Comparison of ENCODE assay signal across 9 cellular contexts in genomic region chr16:20318437-20318836, GRCh38. TPM values are rescaled to one million over a fixed set of nuclear protein-coding genes. Genes with fewer than 3 reads are reported as not detected.
"Had no signal": no experiment of that assay in that cellular context is flagged by ENCODE, and none has a peak within 500 bp of the region (broad histone marks: within the 10 kb centered on the region; RNA-seq: fewer than 3 reads in every experiment).

No MANE protein-coding gene starts in this region.

- H3K4me2 ChIP-seq: GM23338 had no signal

- FAIRE-seq: H1, H54, HTR-8/SVneo had no signal

- ATAC-seq: GM23338 had no signal

- H2AFZ ChIP-seq: GM23338 had no signal

- H3K4me3 ChIP-seq: GM23338 had no signal

- DNase-seq: H9, HCEC 1CT, KBM-7 had no signal

RNA-seq across cellular contexts. Expression of gene GP2, which starts 8.9 kb away (rescaled TPM):
- total RNA-seq: GM23338, H1, H9, HT-29 had no signal
- polyA plus RNA-seq: GM23338, H1, IgD-negative memory B cell had no signal

RNA-seq across cellular contexts. Expression of gene UMOD, which starts 34.1 kb away (rescaled TPM):
- total RNA-seq: GM23338, H1, H9, HT-29 had no signal
- polyA plus RNA-seq: GM23338, H1, IgD-negative memory B cell had no signal
